9 cellular contexts compared by ENCODE assay signal in genomic region chrX:12977761-12978204, GRCh38. TPM values are rescaled to one million over a fixed set of nuclear protein-coding genes. Genes with fewer than 3 reads are reported as not detected.
A peak's percentile ranks its signal among the peaks of the same experiment; 100 is the strongest.
DNase-seq lines count a peak whose midpoint lies in the region; ATAC-seq and TF ChIP-seq lines count a peak whose summit lies in the region.
"Had no signal": no experiment of that assay in that cellular context is flagged by ENCODE, and none has a peak within 500 bp of the region (broad histone marks: within the 10 kb centered on the region; RNA-seq: fewer than 3 reads in every experiment).

No MANE protein-coding gene starts in this region.

- peak overlapping the region; percentile 44 for H3K9ac ChIP-seq in H9 (ENCODE audit: extremely low read depth, insufficient read length, low read length)

- no peaks in the 10 kb centered on the region; the same call in 1 of the 2 replicates for H3K27me3 Mint-ChIP-seq in H9 (ENCODE audit: low read depth)

- no peak overlapping the region for H2BK20ac ChIP-seq in H9 (ENCODE audit: low read depth, low read length, poor library complexity, severe bottlenecking)

- H4K20me1 ChIP-seq in H9 (ENCODE audit: control insufficient read depth, insufficient read depth, insufficient read length) = no peaks in the 10 kb centered on the region

- no peaks in the 10 kb centered on the region for H3K79me1 ChIP-seq in H9 (ENCODE audit: insufficient read depth, low read depth, low read length, poor library complexity, severe bottlenecking)

- no peak overlapping the region for H3K56ac ChIP-seq in H9 (ENCODE audit: insufficient read length, low read depth, low read length)

- CTCF ChIA-PET in Panc1 (lab: Charles Lee) = interaction anchor here (0.7 kb wide), 1 partner anchor 27 kb away, joined by 4 read pairs; no protein-coding TSS in a partner anchor

- peak overlapping the region in 1 of 3 experiments; percentile 80; a peak in 3 of 7 replicates for H3K27ac Mint-ChIP-seq in H9

- H2BK15ac ChIP-seq in H9 (ENCODE audit: low read depth, low read length) = no peak overlapping the region

- intact Hi-C loops in Panc1 (cut with micrococcal nuclease; ENCODE audit: unreplicated experiment) = loop anchor here (2.0 to 10.0 kb wide), 3 partner anchors 97 to 507 kb away; no protein-coding TSS in a partner anchor

- BruUV-seq in Panc1 (replicated peaks; lab: Mats Ljungman, UMichigan) = no TSS peak

- H3K27ac ChIP-seq in H9 (ENCODE audit: insufficient read length, low read depth, low read length) = peak overlapping the region; percentile 91
- peak overlapping the region; percentile 96 for H3K27ac ChIP-seq in Panc1 (ENCODE audit: low read length)

- H3K18ac ChIP-seq in H9 (ENCODE audit: insufficient read length, low read depth, low read length) = no peak overlapping the region

- no peak overlapping the region for H4K8ac ChIP-seq in H9 (replicated peaks; ENCODE audit: insufficient read length, low read depth, low read length)

- no CpG with 5 or more reads among the region's 9 CpGs for WGBS in H9 (ENCODE audit: extremely low coverage, insufficient read length, low lambda C conversion rate)

- H2BK120ac ChIP-seq in H9 (ENCODE audit: low read depth, low read length, poor library complexity, severe bottlenecking) = no peak overlapping the region

- H3K23ac ChIP-seq in H9 (ENCODE audit: insufficient read length, low read depth, low read length) = no peak overlapping the region

- H2BK5ac ChIP-seq in H9 (ENCODE audit: insufficient read length, low read length) = no peak overlapping the region

- H3T11ph ChIP-seq in H9 (ENCODE audit: low read length) = no peak overlapping the region

- no peak overlapping the region for H4K91ac ChIP-seq in H9 (ENCODE audit: insufficient read length, low read depth, low read length)

- H3K4me1 Mint-ChIP-seq in H9 = peaks cover 29 to 36% of the 10 kb centered on the region in 2 experiments

- ATAC-seq in Panc1 = no peak

- H3K4ac ChIP-seq in H9 (ENCODE audit: low read depth, low read length) = no peak overlapping the region

- peaks cover 63 to 73% of the 10 kb centered on the region in 2 experiments for H3K9me3 Mint-ChIP-seq in H9

- H3K27me3 ChIP-seq in H9 (ENCODE audit: insufficient read depth, low read length) (no peaks in the 10 kb centered on the region), Panc1 (ENCODE audit: control insufficient read depth, insufficient read depth, low read length) (no peaks in the 10 kb centered on the region)

- H3K36me3 ChIP-seq in Panc1 (ENCODE audit: control insufficient read depth, insufficient read depth, low read length) = no peaks in the 10 kb centered on the region; the same call in none of the 2 replicates

- H3K4me1 ChIP-seq in H9 (ENCODE audit: insufficient read depth, low read length) = peaks cover 2% of the 10 kb centered on the region; the same call in 1 of the 2 replicates
- peaks cover 12% of the 10 kb centered on the region; the same call in 1 of the 2 replicates for H3K4me1 ChIP-seq in Panc1 (ENCODE audit: control insufficient read depth, insufficient read depth, low read length)

- H3K14ac ChIP-seq in H9 (ENCODE audit: insufficient read depth, low read length) = no peak overlapping the region

- peaks cover 11% of the 10 kb centered on the region; the same call in 1 of the 2 replicates for H3K79me2 ChIP-seq in H9 (ENCODE audit: insufficient read depth, low read length)

- H2AK5ac ChIP-seq in H9 (ENCODE audit: insufficient read length, low read length) = no peak overlapping the region

- POLR2A ChIA-PET in Panc1 (lab: Charles Lee) = no interaction called here

- H2AFZ ChIP-seq in H9 (ENCODE audit: low read length) = no peak overlapping the region

- H3K23me2 ChIP-seq in H9 (ENCODE audit: insufficient read length, low read depth, low read length, poor library complexity, severe bottlenecking) = no peaks in the 10 kb centered on the region

- TF ChIP-seq CTCF in GM12865 (IDR thresholded peaks at IDR 0.05; ENCODE audit: insufficient read depth, low read depth, low read length, missing control alignments) = no peak
- TF ChIP-seq CTCF in H9 (conservative IDR thresholded peaks at IDR 0.05) = no peak
- no peak for TF ChIP-seq CTCF in Panc1 (IDR thresholded peaks at IDR 0.05)
- TF ChIP-seq CTCF in fibroblast of villous mesenchyme (IDR thresholded peaks at IDR 0.05; ENCODE audit: insufficient read depth, low read depth, low read length) = no peak

- DNase-seq in GM12865 (ENCODE audit: low read depth) (no peak), H9 (no peak), Panc1 (ENCODE audit: low read depth, low spot score) (no peak), fibroblast of villous mesenchyme (ENCODE audit: low read depth) (no peak), superior temporal gyrus (ENCODE audit: extremely low spot score) (peak; percentile 22), EL (no peak), CD1c-positive myeloid dendritic cell (ENCODE audit: extremely low spot score) (no peak), globus pallidus (ENCODE audit: low spot score) (no peak)

- no peaks in the 10 kb centered on the region for H3K9me3 ChIP-seq in H9 (ENCODE audit: control insufficient read depth, low read depth, low read length)
- H3K9me3 ChIP-seq in Panc1 (ENCODE audit: control insufficient read depth, insufficient read depth, low read depth, low read length) = no peaks in the 10 kb centered on the region

- H2BK12ac ChIP-seq in H9 (ENCODE audit: insufficient read length, low read depth, low read length) = no peak overlapping the region

- H3K4me2 ChIP-seq in H9 (ENCODE audit: insufficient read depth, insufficient read length, low read length) = no peak overlapping the region

- peak overlapping the region; percentile 90 for H3K4me3 ChIP-seq in GM12865 (ENCODE audit: low read depth, low read length)
- peak overlapping the region; percentile 68 to 80; a peak in 3 of 4 replicates for H3K4me3 ChIP-seq in Panc1 (ENCODE audit: low read depth in 2 of 2, low read length in 2 of 2)
- peak overlapping the region; percentile 90 for H3K4me3 ChIP-seq in fibroblast of villous mesenchyme (ENCODE audit: low read depth, low read length)

- in situ Hi-C loops in Panc1 (cut with HindIII; ENCODE audit: low pct_unique_long_range_greater_than_20kb, low sequenced_read_pairs) = no loop called here

- no peak overlapping the region for H4K5ac ChIP-seq in H9 (ENCODE audit: insufficient read length, low read depth, low read length)

- peaks cover 25 to 34% (median 28%) of the 10 kb centered on the region in 3 experiments for H3K36me3 Mint-ChIP-seq in H9 (ENCODE audit: insufficient read depth in 1 of 3, low read depth in 3 of 3)

- H3K4me3 Mint-ChIP-seq in H9 = peak overlapping the region; percentile 87 to 97

RNA-seq across cellular contexts. Expression of gene TMSB4X, which starts 2.9 kb away (rescaled TPM):
- total RNA-seq in H9 (2021) = 2,733 and 2,818 TPM in 2 replicates
- total RNA-seq in Panc1 (2021; ENCODE audit: unreplicated experiment) = 2,928 TPM
- 5,442 TPM for polyA plus RNA-seq in Panc1 (2012; ENCODE audit: insufficient read length)
- 7,483 and 8,887 TPM in 2 replicates for total RNA-seq in fibroblast of villous mesenchyme
- total RNA-seq: SK-MEL-5 had no signal
